In the genomic region with DNA sequence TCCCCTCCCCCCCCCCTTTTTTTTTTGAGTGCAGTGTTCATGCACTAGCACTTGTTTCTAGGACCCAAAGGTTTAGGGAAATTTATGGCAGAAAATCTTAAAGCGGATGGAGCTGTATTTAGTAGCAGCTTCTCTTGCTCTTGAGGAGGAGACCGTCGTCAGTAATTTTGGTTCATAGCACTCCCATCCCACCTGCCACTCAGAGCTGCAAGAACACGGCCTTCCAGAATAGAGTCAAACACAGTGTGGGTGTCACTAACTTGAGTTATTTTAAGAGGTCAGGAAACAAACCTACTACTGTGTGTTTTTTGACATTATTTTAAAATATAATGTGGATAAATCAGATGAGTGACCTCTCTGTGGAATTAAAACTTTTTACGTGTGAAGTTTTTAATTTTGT, we compare ENCODE assay signal across 19 cellular contexts. TPM values are rescaled to one million over a fixed set of nuclear protein-coding genes. Genes with fewer than 3 reads are reported as not detected.
DNase-seq lines count a peak whose midpoint lies in the region; ATAC-seq and TF ChIP-seq lines count a peak whose summit lies in the region.
"Had no signal": no experiment of that assay in that cellular context is flagged by ENCODE, and none has a peak within 500 bp of the region (broad histone marks: within the 10 kb centered on the region; RNA-seq: fewer than 3 reads in every experiment).

No MANE protein-coding gene starts in this region.

- H3K9me3 Mint-ChIP-seq in activated T-helper 17 cell treated with anti-CD3 and anti-CD28 coated beads, Interleukin-2, amount 50 U/mL, for 72 hours, result peaks cover 6% of the 10 kb centered on the region
- peaks cover 0 to 24% (median 21%) of the 10 kb centered on the region in 6 donors for H3K9me3 Mint-ChIP-seq in immature natural killer cell
- H3K9me3 Mint-ChIP-seq in activated naive CD8-positive, alpha-beta T cell treated with anti-CD3 and anti-CD28 coated beads for 36 hours, result peaks cover 17% of the 10 kb centered on the region

- no peak overlapping the region for H3K4me3 Mint-ChIP-seq in activated T-helper 17 cell treated with anti-CD3 and anti-CD28 coated beads, Interleukin-2, amount 50 U/mL, for 72 hours
- H3K4me3 Mint-ChIP-seq in immature natural killer cell, result no peak overlapping the region
- no peak overlapping the region for H3K4me3 Mint-ChIP-seq in activated naive CD8-positive, alpha-beta T cell treated with anti-CD3 and anti-CD28 coated beads for 36 hours
- H3K4me3 Mint-ChIP-seq: GM23338 had no signal

- ATAC-seq in activated T-helper 17 cell treated with anti-CD3 and anti-CD28 coated beads, Interleukin-2, amount 50 U/mL, for 72 hours (replicated peaks), result no peak
- ATAC-seq: GM23338, HCT116, PC-3 had no signal

- TF ChIP-seq POLR2A in suprapubic skin (IDR thresholded peaks at IDR 0.05), result no peak

- H3K36me3 Mint-ChIP-seq in activated T-helper 17 cell treated with anti-CD3 and anti-CD28 coated beads, Interleukin-2, amount 50 U/mL, for 72 hours (ENCODE audit: low read depth), result peaks cover 36% of the 10 kb centered on the region
- peaks cover 10 to 24% (median 20%) of the 10 kb centered on the region in 3 donors for H3K36me3 Mint-ChIP-seq in immature natural killer cell
- H3K36me3 Mint-ChIP-seq in activated naive CD8-positive, alpha-beta T cell treated with anti-CD3 and anti-CD28 coated beads for 36 hours, result peaks cover 40% of the 10 kb centered on the region

- H3K27me3 ChIP-seq in cardiac muscle cell (no peaks in the 10 kb centered on the region), suprapubic skin (no peaks in the 10 kb centered on the region)
- H3K27me3 ChIP-seq: BLaER1 treated with 17β-estradiol and CSF1 and Interleukin-3, amounts not matched to agents 10 nM and 100 nM had no signal

- H3K9me3 ChIP-seq in cardiac muscle cell (ENCODE audit: low read depth) (no peaks in the 10 kb centered on the region), suprapubic skin (peaks cover 9% of the 10 kb centered on the region)

- no peaks in the 10 kb centered on the region for H3K27me3 Mint-ChIP-seq in activated T-helper 17 cell treated with anti-CD3 and anti-CD28 coated beads, Interleukin-2, amount 50 U/mL, for 72 hours
- peaks cover 0 to 5% (median 5%) of the 10 kb centered on the region in 3 donors for H3K27me3 Mint-ChIP-seq in immature natural killer cell (ENCODE audit: low read depth in 3 of 3)
- H3K27me3 Mint-ChIP-seq in activated naive CD8-positive, alpha-beta T cell treated with anti-CD3 and anti-CD28 coated beads for 36 hours, result no peaks in the 10 kb centered on the region

- peak overlapping the region; percentile 61 for H3K27ac Mint-ChIP-seq in activated T-helper 17 cell treated with anti-CD3 and anti-CD28 coated beads, Interleukin-2, amount 50 U/mL, for 72 hours
- peak overlapping the region in 4 of 6 donors; percentile 6 to 45 (median 22) for H3K27ac Mint-ChIP-seq in immature natural killer cell
- H3K27ac Mint-ChIP-seq in activated naive CD8-positive, alpha-beta T cell treated with anti-CD3 and anti-CD28 coated beads for 36 hours, result no peak overlapping the region
- H3K27ac Mint-ChIP-seq: GM23338 had no signal

- no peak for TF ChIP-seq EP300 in suprapubic skin (IDR thresholded peaks at IDR 0.05)

- DNase-seq in cardiac muscle cell (ENCODE audit: low read depth in 1 of 2, low spot score in 1 of 2), result no peak
- DNase-seq in cardiac septum (ENCODE audit: low spot score), result no peak
- no peak for DNase-seq in immature natural killer cell
- DNase-seq in superior temporal gyrus (ENCODE audit: extremely low spot score), result peak; percentile 53
- no peak for DNase-seq in NOMO-1 (lab: John Stamatoyannopoulos, UW; ENCODE audit: unreplicated experiment in 2 of 2)
- no peak for DNase-seq in activated naive CD8-positive, alpha-beta T cell treated with anti-CD3 and anti-CD28 coated beads for 36 hours
- DNase-seq in suprapubic skin (ENCODE audit: low spot score in 2 of 2), result no peak
- DNase-seq: 8988T, DMS 273 treated with DMSO at 0.1 percent for 48 hours, GDM1, NCI-H187, NCI-H446 treated with DMSO at 0.1 percent for 48 hours, NCI-H748 treated with DMSO at 0.1 percent for 48 hours had no signal

- 92% methylated on average over 5 of the region's 5 CpGs for WGBS in suprapubic skin

- H3K4me1 ChIP-seq in cardiac muscle cell (ENCODE audit: low read depth), result peaks cover 10% of the 10 kb centered on the region
- peaks cover 21% of the 10 kb centered on the region for H3K4me1 ChIP-seq in suprapubic skin

- intact Hi-C loops in cardiac septum (cut with DNase I), result no loop called here

- H3K36me3 ChIP-seq in cardiac muscle cell, result no peaks in the 10 kb centered on the region
- peaks cover 12% of the 10 kb centered on the region for H3K36me3 ChIP-seq in suprapubic skin

- H3K4me3 ChIP-seq in cardiac muscle cell, result no peak overlapping the region
- no peak overlapping the region for H3K4me3 ChIP-seq in suprapubic skin
- H3K4me3 ChIP-seq: BLaER1 treated with 17β-estradiol and CSF1 and Interleukin-3, amounts not matched to agents 10 nM and 100 nM; GM23338 had no signal

- H3K27ac ChIP-seq in cardiac muscle cell (peak overlapping the region; percentile 34), suprapubic skin (no peak overlapping the region)
- H3K27ac ChIP-seq: BLaER1 treated with 17β-estradiol and CSF1 and Interleukin-3, amounts not matched to agents 10 nM and 100 nM; RWPE1 had no signal

- no peak for TF ChIP-seq CTCF in cardiac muscle cell (IDR thresholded peaks at IDR 0.05; ENCODE audit: low read depth, low read length)
- no peak for TF ChIP-seq CTCF in suprapubic skin (IDR thresholded peaks at IDR 0.05)

- H3K4me1 Mint-ChIP-seq in activated T-helper 17 cell treated with anti-CD3 and anti-CD28 coated beads, Interleukin-2, amount 50 U/mL, for 72 hours, result peaks cover 27% of the 10 kb centered on the region
- H3K4me1 Mint-ChIP-seq in immature natural killer cell, result peaks cover 25 to 38% of the 10 kb centered on the region in 2 donors
- H3K4me1 Mint-ChIP-seq in activated naive CD8-positive, alpha-beta T cell treated with anti-CD3 and anti-CD28 coated beads for 36 hours, result peaks cover 30% of the 10 kb centered on the region

RNA-seq across cellular contexts. Expression of a gene that starts 37.3 kb away (rescaled TPM):
- total RNA-seq in cardiac muscle cell (25.5 and 26.0 TPM in 2 replicates), cardiac septum (44.2 TPM), suprapubic skin (10 to 100 TPM; 35.5 to 87.3 (median 51.6) TPM)
- polyA plus RNA-seq in cardiac muscle cell (30.0 and 32.4 TPM in 2 replicates), immature natural killer cell (10 to 100 TPM; 14.8 to 25.6 (median 19.4) TPM)
- total RNA-seq in activated T-helper 17 cell treated with anti-CD3 and anti-CD28 coated beads, Interleukin-2, amount 50 U/mL, for 72 hours, result 10 to 100 TPM; 89.3 to 98.4 TPM
- 10 to 100 TPM; 56.9 to 59.6 TPM for total RNA-seq in activated naive CD8-positive, alpha-beta T cell treated with anti-CD3 and anti-CD28 coated beads for 36 hours
